ENCODE assay signal across 1 cellular context in genomic region chr17:10117581-10118001, GRCh38.
TF ChIP-seq lines count a peak whose summit lies in the region.

No MANE protein-coding gene starts in this region.

TF ChIP-seq in HCT116, 20 proteins besides CTCF, POLR2A, EP300 and RAD21 (continued from another document):
- no peak for TF ChIP-seq REST (IDR thresholded peaks at IDR 0.05; ENCODE audit: low read depth)
TF ChIP-seq in HCT116: peak in this region for 0.
